ENCODE assay signal across 12 cellular contexts in genomic region chr1:201267481-201268229, GRCh38. TPM values are rescaled to one million over a fixed set of nuclear protein-coding genes. Genes with fewer than 3 reads are reported as not detected.
DNase-seq lines count a peak whose midpoint lies in the region; TF ChIP-seq lines count a peak whose summit lies in the region.
"Had no signal": no experiment of that assay in that cellular context is flagged by ENCODE, and none has a peak within 500 bp of the region (broad histone marks: within the 10 kb centered on the region; RNA-seq: fewer than 3 reads in every experiment).

No MANE protein-coding gene starts in this region.

- H3K27ac Mint-ChIP-seq in MCF 10A (ENCODE audit: low read depth, unreplicated experiment): peak overlapping the region; percentile 89
- H3K27ac Mint-ChIP-seq: activated T-helper 1 cell treated with anti-CD3 and anti-CD28 coated beads, Interleukin-12 subunit alpha, Interleukin-12 subunit beta, Interleukin-2, Interleukin-4 antibody, amounts not matched to agents 30 ng/mL and 10 ng/mL and 1 ng/mL, durations not matched to agents 14 hours and 24 hours and 36 hours; CD4-positive, CD25-positive, alpha-beta regulatory T cell had no signal

- TF ChIP-seq CTCF in MCF 10A (IDR thresholded peaks at IDR 0.05; ENCODE audit: unreplicated experiment): peak; percentile 23
- no peak for TF ChIP-seq CTCF in kidney epithelial cell (IDR thresholded peaks at IDR 0.05; ENCODE audit: insufficient read depth, low read length, poor library complexity, severe bottlenecking)

- no peaks in the 10 kb centered on the region for H3K36me3 Mint-ChIP-seq in MCF 10A (ENCODE audit: insufficient read depth, unreplicated experiment)
- H3K36me3 Mint-ChIP-seq: CD4-positive, CD25-positive, alpha-beta regulatory T cell had no signal

- no peaks in the 10 kb centered on the region for H3K27me3 ChIP-seq in kidney epithelial cell (ENCODE audit: control insufficient read depth, insufficient read depth, low read length)

- H3K4me3 ChIP-seq in kidney epithelial cell (ENCODE audit: low read depth, low read length): no peak overlapping the region

- no TSS peak for BruUV-seq in MCF 10A (replicated peaks; lab: Mats Ljungman, UMichigan)

- CTCF ChIA-PET in MCF 10A (lab: Yijun Ruan, JAX): interaction anchor here (0.8 to 22.1 kb wide), 16 partner anchors 9 to 131 kb away, joined by 3 to 474 read pairs (median 6); partner anchors contain the start of gene PKP1

- DNase-seq in ACHN: peak; percentile 81
- peak; percentile 89 for DNase-seq in HT1080 (ENCODE audit: low read depth)
- peak; percentile 75 for DNase-seq in MCF 10A (ENCODE audit: unreplicated experiment)
- DNase-seq in kidney epithelial cell (ENCODE audit: low read depth): peak; percentile 60
- no peak for DNase-seq in 8988T
- DNase-seq in NCI-H1092 (lab: John Stamatoyannopoulos, UW): no peak
- DNase-seq in COLO668 (lab: John Stamatoyannopoulos, UW; ENCODE audit: unreplicated experiment): no peak
- no peak for DNase-seq in activated naive CD4-positive, alpha-beta T cell (lab: John Stamatoyannopoulos, UW)
- DNase-seq: CD4-positive, CD25-positive, alpha-beta regulatory T cell; cortex of kidney; hippocampal formation had no signal

- H3K4me1 Mint-ChIP-seq in MCF 10A (ENCODE audit: insufficient read depth, unreplicated experiment): peaks cover 48% of the 10 kb centered on the region
- H3K4me1 Mint-ChIP-seq: CD4-positive, CD25-positive, alpha-beta regulatory T cell had no signal

- H3K27me3 Mint-ChIP-seq in MCF 10A (ENCODE audit: insufficient read depth, unreplicated experiment): no peaks in the 10 kb centered on the region

- intact Hi-C loops in MCF 10A (cut with micrococcal nuclease): loop anchor here (2.0 kb wide), 1 partner anchor 31 kb away; no protein-coding TSS in a partner anchor

- H3K4me3 Mint-ChIP-seq in MCF 10A (ENCODE audit: unreplicated experiment): peak overlapping the region; percentile 54
- H3K4me3 Mint-ChIP-seq: activated T-helper 1 cell treated with anti-CD3 and anti-CD28 coated beads, Interleukin-12 subunit alpha, Interleukin-12 subunit beta, Interleukin-2, Interleukin-4 antibody, amounts not matched to agents 30 ng/mL and 10 ng/mL and 1 ng/mL, durations not matched to agents 14 hours and 24 hours and 36 hours; CD4-positive, CD25-positive, alpha-beta regulatory T cell had no signal

- H3K36me3 ChIP-seq in kidney epithelial cell (ENCODE audit: control insufficient read depth, insufficient read depth, low read length): no peaks in the 10 kb centered on the region

- in situ Hi-C loops in ACHN (cut with HindIII; ENCODE audit: low pct_ligation_motif_present, low pct_unique_long_range_greater_than_20kb, low sequenced_read_pairs): no loop called here

- no peaks in the 10 kb centered on the region for H3K9me3 Mint-ChIP-seq in MCF 10A (ENCODE audit: unreplicated experiment)
- H3K9me3 Mint-ChIP-seq: activated T-helper 1 cell treated with anti-CD3 and anti-CD28 coated beads, Interleukin-12 subunit alpha, Interleukin-12 subunit beta, Interleukin-2, Interleukin-4 antibody, amounts not matched to agents 30 ng/mL and 10 ng/mL and 1 ng/mL, durations not matched to agents 14 hours and 24 hours and 36 hours; CD4-positive, CD25-positive, alpha-beta regulatory T cell had no signal

- POLR2A ChIA-PET in MCF 10A (lab: Yijun Ruan, JAX): interaction anchor here (0.8 to 46.7 kb wide), 17 partner anchors 8 to 208 kb away, joined by 3 to 3819 read pairs (median 6); partner anchors contain the start of genes PHLDA3 and PKP1

RNA-seq across cellular contexts. Expression of gene PKP1, which starts 15.7 kb away (rescaled TPM):
- total RNA-seq in HT1080 (2014; rRNA removed; shearing (Covaris generic)): not detected in 2 replicates
- polyA plus RNA-seq in HT1080 (2015; cell fraction: cytosol; rRNA removed): not detected in 2 replicates
- polyA plus RNA-seq in HT1080 (2015; cell fraction: nucleus; rRNA removed): not detected in 2 replicates
- total RNA-seq in MCF 10A (2022) (0.30 and 0.32 TPM in 2 replicates), kidney epithelial cell (8.7 and 11.6 TPM in 2 replicates)
- total RNA-seq: activated T-helper 1 cell treated with anti-CD3 and anti-CD28 coated beads, Interleukin-12 subunit alpha, Interleukin-12 subunit beta, Interleukin-2, Interleukin-4 antibody, amounts not matched to agents 30 ng/mL and 10 ng/mL and 1 ng/mL, durations not matched to agents 14 hours and 24 hours and 36 hours; CD4-positive, CD25-positive, alpha-beta regulatory T cell had no signal
- polyA plus RNA-seq: CD4-positive, CD25-positive, alpha-beta regulatory T cell had no signal

Comparison
In these comparisons a context has a peak if more than half of its experiments do, and no peak if none do; other contexts are left out.
1. DNase-seq: peak in ACHN (single experiment), HT1080 (single experiment), MCF 10A (single experiment) and kidney epithelial cell (single experiment); none in 8988T (single experiment), NCI-H1092 (single experiment), COLO668 (single experiment) and activated naive CD4-positive, alpha-beta T cell (0 of 4).